Comparison of ENCODE assay signal across 16 cellular contexts in genomic region chr5:150674376-150674821, GRCh38. TPM values are rescaled to one million over a fixed set of nuclear protein-coding genes. Genes with fewer than 3 reads are reported as not detected.
DNase-seq lines count a peak whose midpoint lies in the region; ATAC-seq and TF ChIP-seq lines count a peak whose summit lies in the region.
"Had no signal": no experiment of that assay in that cellular context is flagged by ENCODE, and none has a peak within 500 bp of the region (broad histone marks: within the 10 kb centered on the region; RNA-seq: fewer than 3 reads in every experiment).

No MANE protein-coding gene starts in this region.

- peaks cover 0 to 37% of the 10 kb centered on the region in 2 donors for H3K4me1 ChIP-seq in right atrium auricular region

- intact Hi-C loops in Right ventricle myocardium inferior (cut with DNase I) (loop anchor here (5.0 kb wide), 1 partner anchor 112 kb away; no protein-coding TSS in a partner anchor), cardiac septum (cut with DNase I) (no loop called here), sciatic nerve (cut with DNase I) (no loop called here)

- ATAC-seq in Right ventricle myocardium inferior (peak; percentile 71), sciatic nerve (peak; percentile 84), HG02678 (IDR thresholded peaks at IDR 0.05; ENCODE audit: unreplicated experiment) (no peak)

- H3K27ac ChIP-seq in right atrium auricular region: peak overlapping the region; percentile 74 to 77

- peaks cover 4% of the 10 kb centered on the region for H3K36me3 ChIP-seq in right atrium auricular region
- H3K36me3 ChIP-seq in H7 (replicated peaks; ENCODE audit: control insufficient read depth, insufficient read depth, low read length): peaks cover 3% of the 10 kb centered on the region; the same call in 1 of the 2 replicates

- DNase-seq in Right ventricle myocardium inferior (ENCODE audit: missing footprints) (peak; percentile 82), cardiac septum (ENCODE audit: low spot score) (no peak), right atrium auricular region (ENCODE audit: low spot score) (peak; percentile 80), sciatic nerve (ENCODE audit: low spot score) (peak; percentile 88), erythroblast (lab: John Stamatoyannopoulos, UW) (no peak), COR-L47 (lab: John Stamatoyannopoulos, UW) (no peak), H7 (no peak)
- DNase-seq: activated CD4-positive, alpha-beta T cell treated with anti-CD3 and anti-CD28 coated beads, Interleukin-2, amount 50 U/mL, for 1 hour; effector CD8-positive, alpha-beta T cell; foreskin melanocyte; GDM1; Kasumi-1; NCI-H187 treated with DMSO at 0.1 percent for 48 hours; NCI-H524 treated with DMSO at 0.1 percent for 48 hours; stimulated activated CD4-positive, alpha-beta T cell treated with anti-CD3 and anti-CD28 coated beads, Interleukin-4, amount 100 ng/mL, for 1 hour had no signal

- TF ChIP-seq POLR2A in erythroblast (IDR thresholded peaks at IDR 0.05; ENCODE audit: low read length): no peak

- no peaks in the 10 kb centered on the region for H3K9me3 ChIP-seq in right atrium auricular region

- no peak for TF ChIP-seq CTCF in right atrium auricular region (IDR thresholded peaks at IDR 0.05)

- no peaks in the 10 kb centered on the region for H3K27me3 ChIP-seq in right atrium auricular region
- H3K27me3 ChIP-seq in H7 (ENCODE audit: control insufficient read depth, insufficient read depth, low read length): no peaks in the 10 kb centered on the region

- no peak overlapping the region for H3K4me3 ChIP-seq in right atrium auricular region
- no peak overlapping the region for H3K4me3 ChIP-seq in H7 (ENCODE audit: insufficient read depth, low read depth, low read length)

RNA-seq across cellular contexts. Expression of gene MYOZ3, which starts 13.3 kb away (rescaled TPM):
- total RNA-seq in Right ventricle myocardium inferior (5.5 TPM), cardiac septum (10.0 TPM), right atrium auricular region (1 to 10 TPM; 2.0 to 3.5 TPM), sciatic nerve (17.9 TPM)
- total RNA-seq in H7 (2014; rRNA removed; shearing (Covaris generic)): 8.1 and 12.9 TPM in 2 replicates

RNA-seq across cellular contexts. Expression of gene RBM22, which starts 26.5 kb away (rescaled TPM):
- total RNA-seq in Right ventricle myocardium inferior (30.5 TPM), cardiac septum (33.8 TPM), right atrium auricular region (10 to 100 TPM; 26.0 to 29.5 TPM), sciatic nerve (49.0 TPM)
- total RNA-seq in H7 (2014; rRNA removed; shearing (Covaris generic)): 35.2 and 39.6 TPM in 2 replicates

RNA-seq across cellular contexts. Expression of gene SYNPO, which starts 33.9 kb away (rescaled TPM):
- total RNA-seq in Right ventricle myocardium inferior (587 TPM), cardiac septum (829 TPM), right atrium auricular region (100 to 1,000 TPM; 369 to 413 TPM), sciatic nerve (179 TPM)
- total RNA-seq in H7 (2014; rRNA removed; shearing (Covaris generic)): 0.63 and 1.3 TPM in 2 replicates

Comparison
In these comparisons a context has a peak if more than half of its experiments do, and no peak if none do; other contexts are left out.
1. DNase-seq: peak in Right ventricle myocardium inferior (single experiment), right atrium auricular region (single experiment) and sciatic nerve (single experiment); none in cardiac septum (single experiment), erythroblast (0 of 2), COR-L47 (single experiment) and H7 (single experiment).
2. RNA of gene SYNPO, which starts 33.9 kb away (total RNA-seq): 829 TPM in cardiac septum (single experiment), 587 TPM in Right ventricle myocardium inferior (single experiment), 369 to 413 TPM in right atrium auricular region and 179 TPM in sciatic nerve (single experiment); 0.63 to 1.3 TPM in H7; every median in the first group is over 10 times any median in the second.